Comparison of ENCODE assay signal across 1 cellular context in the genomic region with DNA sequence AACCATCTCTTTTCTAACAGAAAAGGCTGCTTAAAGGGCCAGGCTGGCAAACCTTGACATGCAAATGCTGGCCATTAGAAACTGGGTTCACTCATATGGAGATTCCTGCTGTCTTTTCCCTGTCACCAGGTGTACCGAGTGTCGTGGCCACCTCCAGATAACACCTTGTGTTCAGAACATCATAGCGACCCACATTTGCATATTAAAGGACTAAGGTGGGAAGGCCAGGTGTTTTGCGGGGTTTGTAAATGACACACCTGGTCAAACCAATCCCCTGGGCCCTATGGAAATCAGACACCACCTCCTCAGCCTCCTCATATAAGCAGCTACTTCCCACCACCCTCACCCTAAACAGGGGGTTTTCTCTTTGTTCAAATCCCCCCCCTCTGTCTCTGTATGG.
TF ChIP-seq lines count a peak whose summit lies in the region.

No MANE protein-coding gene starts in this region.

TF ChIP-seq in GM23338, 12 proteins besides CTCF, POLR2A, EP300 and RAD21 (continued from another document):
- TF ChIP-seq, protein P1, sequence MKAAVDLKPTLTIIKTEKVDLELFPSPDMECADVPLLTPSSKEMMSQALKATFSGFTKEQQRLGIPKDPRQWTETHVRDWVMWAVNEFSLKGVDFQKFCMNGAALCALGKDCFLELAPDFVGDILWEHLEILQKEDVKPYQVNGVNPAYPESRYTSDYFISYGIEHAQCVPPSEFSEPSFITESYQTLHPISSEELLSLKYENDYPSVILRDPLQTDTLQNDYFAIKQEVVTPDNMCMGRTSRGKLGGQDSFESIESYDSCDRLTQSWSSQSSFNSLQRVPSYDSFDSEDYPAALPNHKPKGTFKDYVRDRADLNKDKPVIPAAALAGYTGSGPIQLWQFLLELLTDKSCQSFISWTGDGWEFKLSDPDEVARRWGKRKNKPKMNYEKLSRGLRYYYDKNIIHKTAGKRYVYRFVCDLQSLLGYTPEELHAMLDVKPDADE (IDR thresholded peaks at IDR 0.05) = no peak
- TF ChIP-seq POLR2AphosphoS5 (IDR thresholded peaks at IDR 0.05; ENCODE audit: low read depth) (no peak), EZH2phosphoT487 (IDR thresholded peaks at IDR 0.05; ENCODE audit: unreplicated experiment) (no peak), ZNF331 (CRISPR knock-in tag; IDR thresholded peaks at IDR 0.05; ENCODE audit: low read depth) (no peak), ZNF114 (CRISPR knock-in tag; IDR thresholded peaks at IDR 0.05) (no peak)
- TF ChIP-seq, protein P2, sequence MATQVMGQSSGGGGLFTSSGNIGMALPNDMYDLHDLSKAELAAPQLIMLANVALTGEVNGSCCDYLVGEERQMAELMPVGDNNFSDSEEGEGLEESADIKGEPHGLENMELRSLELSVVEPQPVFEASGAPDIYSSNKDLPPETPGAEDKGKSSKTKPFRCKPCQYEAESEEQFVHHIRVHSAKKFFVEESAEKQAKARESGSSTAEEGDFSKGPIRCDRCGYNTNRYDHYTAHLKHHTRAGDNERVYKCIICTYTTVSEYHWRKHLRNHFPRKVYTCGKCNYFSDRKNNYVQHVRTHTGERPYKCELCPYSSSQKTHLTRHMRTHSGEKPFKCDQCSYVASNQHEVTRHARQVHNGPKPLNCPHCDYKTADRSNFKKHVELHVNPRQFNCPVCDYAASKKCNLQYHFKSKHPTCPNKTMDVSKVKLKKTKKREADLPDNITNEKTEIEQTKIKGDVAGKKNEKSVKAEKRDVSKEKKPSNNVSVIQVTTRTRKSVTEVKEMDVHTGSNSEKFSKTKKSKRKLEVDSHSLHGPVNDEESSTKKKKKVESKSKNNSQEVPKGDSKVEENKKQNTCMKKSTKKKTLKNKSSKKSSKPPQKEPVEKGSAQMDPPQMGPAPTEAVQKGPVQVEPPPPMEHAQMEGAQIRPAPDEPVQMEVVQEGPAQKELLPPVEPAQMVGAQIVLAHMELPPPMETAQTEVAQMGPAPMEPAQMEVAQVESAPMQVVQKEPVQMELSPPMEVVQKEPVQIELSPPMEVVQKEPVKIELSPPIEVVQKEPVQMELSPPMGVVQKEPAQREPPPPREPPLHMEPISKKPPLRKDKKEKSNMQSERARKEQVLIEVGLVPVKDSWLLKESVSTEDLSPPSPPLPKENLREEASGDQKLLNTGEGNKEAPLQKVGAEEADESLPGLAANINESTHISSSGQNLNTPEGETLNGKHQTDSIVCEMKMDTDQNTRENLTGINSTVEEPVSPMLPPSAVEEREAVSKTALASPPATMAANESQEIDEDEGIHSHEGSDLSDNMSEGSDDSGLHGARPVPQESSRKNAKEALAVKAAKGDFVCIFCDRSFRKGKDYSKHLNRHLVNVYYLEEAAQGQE (IDR thresholded peaks at IDR 0.05; ENCODE audit: unreplicated experiment) = no peak
TF ChIP-seq in GM23338: peak in this region for 0.
